ENCODE assay signal across 1 cellular context in genomic region chr20:38134427-38135281, GRCh38.
TF ChIP-seq lines count a peak whose summit lies in the region.

No MANE protein-coding gene starts in this region.

TF ChIP-seq in GM23338, 12 proteins besides CTCF, POLR2A, EP300 and RAD21 (continued from another document):
- no peak for TF ChIP-seq ZNF462 (CRISPR knock-in tag; IDR thresholded peaks at IDR 0.05)
